In genomic region chr1:192703283-192704206, GRCh38 we compare ENCODE assay signal across 13 cellular contexts.
DNase-seq lines count a peak whose midpoint lies in the region; ATAC-seq lines count a peak whose summit lies in the region.
"Had no signal": no experiment of that assay in that cellular context is flagged by ENCODE, and none has a peak within 500 bp of the region (broad histone marks: within the 10 kb centered on the region; RNA-seq: fewer than 3 reads in every experiment).

No MANE protein-coding gene starts in this region.

- peak; percentile 73 for ATAC-seq in GM18499 (IDR thresholded peaks at IDR 0.05; ENCODE audit: insufficient read depth, unreplicated experiment)
- ATAC-seq in GM19438 (IDR thresholded peaks at IDR 0.05; ENCODE audit: low read depth, unreplicated experiment) = peak; percentile 79
- peak; percentile 86 for ATAC-seq in HG02938 (IDR thresholded peaks at IDR 0.05; ENCODE audit: unreplicated experiment)
- ATAC-seq in left ventricle myocardium superior = no peak

- intact Hi-C loops in left ventricle myocardium superior (cut with micrococcal nuclease) = no loop called here

- peak; percentile 52 for DNase-seq in M059J (ENCODE audit: low read depth)
- DNase-seq in NCI-H1436 (lab: John Stamatoyannopoulos, UW) = no peak
- DNase-seq in left ventricle myocardium superior = no peak
- no peak for DNase-seq in NCI-H446 (lab: John Stamatoyannopoulos, UW)
- DNase-seq in HuH-7.5 (ENCODE audit: low spot score) = no peak
- DNase-seq: activated naive CD4-positive, alpha-beta T cell treated with anti-CD3 and anti-CD28 coated beads for 36 hours; COR-L47; NCI-H2081 treated with DMSO at 0.1 percent for 48 hours; nephron progenitor cell; stimulated activated CD4-positive, alpha-beta T cell treated with anti-CD3 and anti-CD28 coated beads, Interleukin-2, amount 100 ng/mL, for 24 hours had no signal
